In genomic region chr3:146100180-146100579, GRCh38 we compare ENCODE assay signal across 24 cellular contexts.
DNase-seq lines count a peak whose midpoint lies in the region; ATAC-seq, FAIRE-seq and TF ChIP-seq lines count a peak whose summit lies in the region.
"Had no signal": no experiment of that assay in that cellular context is flagged by ENCODE, and none has a peak within 500 bp of the region (broad histone marks: within the 10 kb centered on the region; RNA-seq: fewer than 3 reads in every experiment).

No MANE protein-coding gene starts in this region.

- FAIRE-seq in A549 (lab: Jason Lieb, UNC) (no peak), endothelial cell of umbilical vein (lab: Jason Lieb, UNC) (no peak)
- FAIRE-seq: GM12892, H1 had no signal

- H3K4me1 Mint-ChIP-seq in nephron progenitor cell (no peaks in the 10 kb centered on the region), endodermal cell (peaks cover 7% of the 10 kb centered on the region)
- H3K4me1 Mint-ChIP-seq: CD4-positive, CD25-positive, alpha-beta regulatory T cell had no signal

- ATAC-seq in A549 (peak; percentile 19 to 28; a peak in 3 of 6 replicates), body of pancreas (no peak), HG03439 (IDR thresholded peaks at IDR 0.05; ENCODE audit: unreplicated experiment) (no peak)

- H3K36me3 Mint-ChIP-seq in nephron progenitor cell (ENCODE audit: low read depth) (peaks cover 35% of the 10 kb centered on the region), endodermal cell (ENCODE audit: low read depth) (peaks cover 20% of the 10 kb centered on the region)
- H3K36me3 Mint-ChIP-seq: CD4-positive, CD25-positive, alpha-beta regulatory T cell had no signal

- TF ChIP-seq POLR2A in A549 (IDR thresholded peaks at IDR 0.05; ENCODE audit: low read length) (no peak), endothelial cell of umbilical vein (IDR thresholded peaks at IDR 0.05; ENCODE audit: low read depth, low read length) (no peak), body of pancreas (IDR thresholded peaks at IDR 0.05) (no peak)

- TF ChIP-seq RAD21 in A549 (conservative IDR thresholded peaks at IDR 0.05 in 1 of 2, IDR thresholded peaks at IDR 0.05 in 1 of 2) = no peak

- dilution Hi-C loops in endothelial cell of umbilical vein (cut with MboI; ENCODE audit: extremely low pct_ligation_motif_present, low sequenced_read_pairs) = no loop called here

- intact Hi-C loops in endothelial cell of umbilical vein (cut with micrococcal nuclease) = loop anchor here (2.0 kb wide), 1 partner anchor 61 kb away; the partner anchor contains the start of gene PLOD2
- intact Hi-C loops in body of pancreas (cut with DNase I) = no loop called here

- DNase-seq in A549 (ENCODE audit: low read depth in 1 of 2, low spot score in 1 of 2) (no peak), NCI-H146 treated with DMSO at 0.1 percent for 48 hours (lab: John Stamatoyannopoulos, UW; ENCODE audit: unreplicated experiment) (peak; percentile 50), endothelial cell of umbilical vein (ENCODE audit: low read depth, low spot score) (no peak), nephron progenitor cell (no peak), NCI-H510A treated with DMSO at 0.1 percent for 48 hours (lab: John Stamatoyannopoulos, UW) (no peak), body of pancreas (no peak), endodermal cell (no peak)
- DNase-seq: CD4-positive, CD25-positive, alpha-beta regulatory T cell; DMS153; DND-41; HCEC 1CT; Karpas-422; NCI-H1105; NCI-H1436 treated with DMSO at 0.1 percent for 48 hours; NCI-H2029; NCI-H2227 treated with DMSO at 0.1 percent for 48 hours; NCI-H510A; NCI-H774; Peyer's patch; SHP77 treated with DMSO at 0.1 percent for 48 hours had no signal

- no TSS peak for BruUV-seq in endothelial cell of umbilical vein (replicated peaks; lab: Mats Ljungman, UMichigan)

- H3K36me3 ChIP-seq in endothelial cell of umbilical vein (ENCODE audit: control insufficient read depth in 2 of 2, extremely low read depth in 1 of 2, insufficient read depth in 2 of 2, low read length in 2 of 2) (peaks cover 2 to 7% of the 10 kb centered on the region in 2 experiments), body of pancreas (replicated peaks in 1 of 2; ENCODE audit: insufficient read depth in 1 of 2, low read depth in 2 of 2) (peaks cover 0 to 2% of the 10 kb centered on the region in 2 donors), endodermal cell (ENCODE audit: control insufficient read depth, insufficient read depth, low read length) (peaks cover 21% of the 10 kb centered on the region)
- H3K36me3 ChIP-seq: BLaER1 had no signal

- H3K27ac Mint-ChIP-seq in nephron progenitor cell (peak overlapping the region; percentile 70), endodermal cell (no peak overlapping the region)
- H3K27ac Mint-ChIP-seq: CD4-positive, CD25-positive, alpha-beta regulatory T cell had no signal

- no peaks in the 10 kb centered on the region for H3K27me3 ChIP-seq in endothelial cell of umbilical vein (ENCODE audit: control insufficient read depth in 2 of 2, insufficient read depth in 2 of 2, low read length in 2 of 2)
- no peaks in the 10 kb centered on the region for H3K27me3 ChIP-seq in body of pancreas
- H3K27me3 ChIP-seq in endodermal cell (ENCODE audit: control insufficient read depth, insufficient read depth, low read length, poor library complexity, severe bottlenecking) = no peaks in the 10 kb centered on the region
- H3K27me3 ChIP-seq: BLaER1, Peyer's patch had no signal

- TF ChIP-seq EP300 in A549 (IDR thresholded peaks at IDR 0.05) = no peak

- POLR2A ChIA-PET in A549 (lab: Yijun Ruan, JAX) = no interaction called here
- POLR2A ChIA-PET in endothelial cell of umbilical vein (lab: Charles Lee) = no interaction called here

- H3K4me1 ChIP-seq in A549 (no peaks in the 10 kb centered on the region), endothelial cell of umbilical vein (ENCODE audit: control insufficient read depth, extremely low read depth, insufficient read depth, low read length) (peaks cover 33% of the 10 kb centered on the region), body of pancreas (no peaks in the 10 kb centered on the region), endodermal cell (ENCODE audit: control insufficient read depth, insufficient read depth, low read length) (no peaks in the 10 kb centered on the region)
- H3K4me1 ChIP-seq: BLaER1, Peyer's patch had no signal

- no peaks in the 10 kb centered on the region for H3K9me3 ChIP-seq in A549
- H3K9me3 ChIP-seq in endothelial cell of umbilical vein (replicated peaks; ENCODE audit: control insufficient read depth, insufficient read depth, low read length) = no peaks in the 10 kb centered on the region
- H3K9me3 ChIP-seq in body of pancreas = no peaks in the 10 kb centered on the region
- H3K9me3 ChIP-seq in endodermal cell (ENCODE audit: control insufficient read depth, low read length) = peaks cover 4% of the 10 kb centered on the region
- H3K9me3 ChIP-seq: BLaER1, Peyer's patch had no signal

- peaks cover 8% of the 10 kb centered on the region for H3K9me3 Mint-ChIP-seq in nephron progenitor cell
- peaks cover 8% of the 10 kb centered on the region for H3K9me3 Mint-ChIP-seq in endodermal cell

- CTCF ChIA-PET in A549 (lab: Yijun Ruan, JAX) (interaction anchor here (0.7 kb wide), 1 partner anchor 254 kb away, joined by 3 read pairs; no protein-coding TSS in a partner anchor), endothelial cell of umbilical vein (lab: Charles Lee) (interaction anchor here (1.4 to 2.3 kb wide), 2 partner anchors 50 to 227 kb away, joined by 3 to 5 read pairs; no protein-coding TSS in a partner anchor)

- H3K4me2 ChIP-seq in A549 (no peak overlapping the region), endothelial cell of umbilical vein (ENCODE audit: insufficient read depth, low read length) (no peak overlapping the region)
- H3K4me2 ChIP-seq: BLaER1 had no signal

- H3K4me3 ChIP-seq in A549 (no peak overlapping the region), endothelial cell of umbilical vein (replicated peaks in 1 of 3; ENCODE audit: insufficient read depth in 1 of 3, low read depth in 1 of 3, low read length in 3 of 3) (no peak overlapping the region), body of pancreas (no peak overlapping the region), endodermal cell (ENCODE audit: low read length) (no peak overlapping the region)
- H3K4me3 ChIP-seq: BLaER1, Peyer's patch had no signal

- peaks cover 21% of the 10 kb centered on the region for H3K79me2 ChIP-seq in endothelial cell of umbilical vein (ENCODE audit: control insufficient read depth, insufficient read depth, low read length)

- TF ChIP-seq CTCF in A549 (IDR thresholded peaks at IDR 0.05) = no peak
- TF ChIP-seq CTCF in endothelial cell of umbilical vein (IDR thresholded peaks at IDR 0.05; ENCODE audit: extremely low read depth in 1 of 2, insufficient read depth in 1 of 2, low read depth in 1 of 2, low read length in 2 of 2) = no peak
- TF ChIP-seq CTCF in nephron progenitor cell (IDR thresholded peaks at IDR 0.05) = no peak
- TF ChIP-seq CTCF in body of pancreas (IDR thresholded peaks at IDR 0.05) = no peak
- no peak for TF ChIP-seq CTCF in endodermal cell (conservative IDR thresholded peaks at IDR 0.05)

- H3K27ac ChIP-seq in A549 (no peak overlapping the region), endothelial cell of umbilical vein (ENCODE audit: insufficient read depth, low read depth, low read length) (peak overlapping the region; percentile 89), body of pancreas (no peak overlapping the region), endodermal cell (ENCODE audit: low read depth, low read length) (no peak overlapping the region)
- H3K27ac ChIP-seq: BLaER1, Peyer's patch had no signal

- H3K9me1 ChIP-seq in endothelial cell of umbilical vein (replicated peaks; ENCODE audit: control insufficient read depth, extremely low read depth, insufficient read depth, low read length) = no peaks in the 10 kb centered on the region

- no peaks in the 10 kb centered on the region for H3K27me3 Mint-ChIP-seq in nephron progenitor cell (ENCODE audit: low read depth, poor library complexity)
- H3K27me3 Mint-ChIP-seq in endodermal cell (ENCODE audit: insufficient read depth) = no peaks in the 10 kb centered on the region
- H3K27me3 Mint-ChIP-seq: CD4-positive, CD25-positive, alpha-beta regulatory T cell had no signal

- no peak overlapping the region for H3K9ac ChIP-seq in endothelial cell of umbilical vein (replicated peaks; ENCODE audit: extremely low read depth, insufficient read depth, low read length)
- no peak overlapping the region for H3K9ac ChIP-seq in endodermal cell (ENCODE audit: extremely low read depth, low read length, poor library complexity, severe bottlenecking)
- H3K9ac ChIP-seq: BLaER1 had no signal

- WGBS in A549 (ENCODE audit: missing lambda C conversion rate) = 98% methylated on average over 2 of the region's 2 CpGs
- WGBS in body of pancreas, 2 donors = 15 to 26% methylated on average over 2 of the region's 2 CpGs
- WGBS in endodermal cell (ENCODE audit: insufficient coverage in 1 of 2, insufficient read length in 1 of 2), 2 experiments = 96% methylated on average over 2 of the region's 2 CpGs; no CpG with 5 or more reads in 1 of the 2 experiments

- no peaks in the 10 kb centered on the region for H4K20me1 ChIP-seq in endothelial cell of umbilical vein (replicated peaks; ENCODE audit: control insufficient read depth, extremely low read depth, insufficient read depth, low read length)
- H4K20me1 ChIP-seq: BLaER1 had no signal

- H3K4me3 Mint-ChIP-seq in nephron progenitor cell (no peak overlapping the region), endodermal cell (no peak overlapping the region)
- H3K4me3 Mint-ChIP-seq: CD4-positive, CD25-positive, alpha-beta regulatory T cell had no signal

- H2AFZ ChIP-seq in endothelial cell of umbilical vein (ENCODE audit: low read depth, low read length) = no peak overlapping the region

TF ChIP-seq in A549, 52 proteins besides CTCF, POLR2A, EP300 and RAD21:
- TF ChIP-seq TFCP2L1 (CRISPR knock-in tag; IDR thresholded peaks at IDR 0.05) (no peak), BHLHE40 (IDR thresholded peaks at IDR 0.05; ENCODE audit: low read depth, low read length) (no peak), POLR2AphosphoS2 (conservative IDR thresholded peaks at IDR 0.05; ENCODE audit: low read length) (no peak), TP53 (CRISPR knock-in tag; IDR thresholded peaks at IDR 0.05) (no peak)
TF ChIP-seq in A549: peak in this region for 0.

TF ChIP-seq in endothelial cell of umbilical vein, 7 proteins besides CTCF, POLR2A, EP300 and RAD21 (continues in another document):
- TF ChIP-seq FOS (IDR thresholded peaks at IDR 0.05; ENCODE audit: borderline replicate concordance, insufficient read depth, low read length) (no peak), MYC (IDR thresholded peaks at IDR 0.05; ENCODE audit: low read depth, low read length) (no peak), GATA2 (IDR thresholded peaks at IDR 0.05; ENCODE audit: insufficient read depth, insufficient read length, low read depth, low read length) (no peak), JUN (IDR thresholded peaks at IDR 0.05; ENCODE audit: borderline replicate concordance, insufficient read depth, insufficient read length, low read depth) (no peak), MAX (IDR thresholded peaks at IDR 0.05; ENCODE audit: insufficient read depth, insufficient read length) (no peak), EZH2 (IDR thresholded peaks at IDR 0.05; ENCODE audit: borderline replicate concordance, low read depth, low read length, severe bottlenecking) (no peak)

Comparison
In these comparisons a context has a peak if more than half of its experiments do, and no peak if none do; other contexts are left out.
1. ATAC-seq: peak in A549 (2 of 2); none in body of pancreas (single experiment) and HG03439 (single experiment).